Comparison of ENCODE assay signal across 1 cellular context in genomic region chr5:137754961-137755762, GRCh38.
TF ChIP-seq lines count a peak whose summit lies in the region.

No MANE protein-coding gene starts in this region.

TF ChIP-seq in IMR-90, 13 proteins besides CTCF, POLR2A, EP300 and RAD21:
- no peak for TF ChIP-seq CEBPB (IDR thresholded peaks at IDR 0.05; ENCODE audit: low read depth, low read length)
- TF ChIP-seq NFE2L2 (IDR thresholded peaks at IDR 0.05; ENCODE audit: low read depth, low read length), result no peak
- 0 out of 2 replicates have a peak, but pooled peaks have one; percentile 1 for TF ChIP-seq MXI1 (IDR thresholded peaks at IDR 0.05; ENCODE audit: borderline replicate concordance, low read depth, low read length)
TF ChIP-seq in IMR-90: peak in this region for 1.
